Comparison of ENCODE assay signal across 8 cellular contexts in genomic region chr1:83692524-83693336, GRCh38.
A peak's percentile ranks its signal among the peaks of the same experiment; 100 is the strongest.
DNase-seq lines count a peak whose midpoint lies in the region; ATAC-seq and TF ChIP-seq lines count a peak whose summit lies in the region.

No MANE protein-coding gene starts in this region.

- H3K36me3 ChIP-seq in ectodermal cell (ENCODE audit: control insufficient read depth, insufficient read depth, low read length): no peaks in the 10 kb centered on the region
- no peaks in the 10 kb centered on the region for H3K36me3 ChIP-seq in vagina

- H3K4me1 ChIP-seq in ectodermal cell (ENCODE audit: control insufficient read depth, insufficient read depth, low read length) (peaks cover 56% of the 10 kb centered on the region), mononuclear cell (ENCODE audit: insufficient read depth, low read length) (peaks cover 14% of the 10 kb centered on the region), vagina (peaks cover 14% of the 10 kb centered on the region)

- no peak for TF ChIP-seq CTCF in GM12865 (IDR thresholded peaks at IDR 0.05; ENCODE audit: insufficient read depth, low read depth, low read length, missing control alignments)
- no peak for TF ChIP-seq CTCF in vagina (IDR thresholded peaks at IDR 0.05)

- ATAC-seq in HG02642 (IDR thresholded peaks at IDR 0.05; ENCODE audit: poor library complexity, unreplicated experiment): peak; percentile 62

- peak; percentile 62 for DNase-seq in GM12865 (ENCODE audit: low read depth)
- DNase-seq in NCI-H82 treated with DMSO at 0.1 percent for 48 hours (lab: John Stamatoyannopoulos, UW; ENCODE audit: unreplicated experiment): peak; percentile 68
- no peak for DNase-seq in vagina (ENCODE audit: extremely low spot score in 2 of 2)
- DNase-seq in COLO829 (ENCODE audit: low spot score): no peak
- DNase-seq in CD1c-positive myeloid dendritic cell (ENCODE audit: extremely low spot score): no peak

- no peak for TF ChIP-seq POLR2A in vagina (IDR thresholded peaks at IDR 0.05)

- H3K27me3 ChIP-seq in ectodermal cell (ENCODE audit: control insufficient read depth, insufficient read depth, low read length, poor library complexity, severe bottlenecking): no peaks in the 10 kb centered on the region
- peaks cover 10% of the 10 kb centered on the region for H3K27me3 ChIP-seq in mononuclear cell (ENCODE audit: insufficient read depth, low read length)
- no peaks in the 10 kb centered on the region for H3K27me3 ChIP-seq in vagina

- intact Hi-C loops in vagina (cut with DNase I): no loop called here

- peak overlapping the region; percentile 48 for H3K4me3 ChIP-seq in GM12865 (ENCODE audit: low read depth, low read length)
- H3K4me3 ChIP-seq in ectodermal cell (ENCODE audit: insufficient read depth, low read depth, low read length): peak overlapping the region; percentile 1
- peak overlapping the region; percentile 15 for H3K4me3 ChIP-seq in mononuclear cell (ENCODE audit: low read length)
- peak overlapping the region; percentile 30 to 31 for H3K4me3 ChIP-seq in vagina

- peak overlapping the region; percentile 96 for H3K27ac ChIP-seq in ectodermal cell (ENCODE audit: insufficient read depth, low read depth, low read length, poor library complexity, severe bottlenecking)
- peak overlapping the region; percentile 5 for H3K27ac ChIP-seq in vagina

- WGBS in ectodermal cell, 2 experiments: 1% methylated on average over 12 of the region's 12 CpGs

- H3K9me3 ChIP-seq in ectodermal cell (ENCODE audit: control insufficient read depth, low read length) (no peaks in the 10 kb centered on the region), mononuclear cell (ENCODE audit: low read depth, low read length) (no peaks in the 10 kb centered on the region), vagina (no peaks in the 10 kb centered on the region)

Comparison
In these comparisons a context has a peak if more than half of its experiments do, and no peak if none do; other contexts are left out.
1. DNase-seq: peak in GM12865 (single experiment) and NCI-H82 treated with DMSO at 0.1 percent for 48 hours (single experiment); none in vagina (0 of 2), COLO829 (single experiment) and CD1c-positive myeloid dendritic cell (single experiment).
2. Peak in every context shown above with its lines, with median percentiles within 50 percentile points of each other: H3K4me3 ChIP-seq.